In genomic region chr6:167827588-167828324, GRCh38 we compare ENCODE assay signal across 1 cellular context.
TF ChIP-seq lines count a peak whose summit lies in the region.

No MANE protein-coding gene starts in this region.

TF ChIP-seq in HEK293, 187 proteins besides CTCF, POLR2A, EP300 and RAD21 (continued from another document and continues in another):
- no peak for TF ChIP-seq PRDM4 (tag by site-specific recombination; IDR thresholded peaks at IDR 0.05)
- TF ChIP-seq PBX3 (CRISPR knock-in tag; IDR thresholded peaks at IDR 0.05), result no peak
- TF ChIP-seq ZNF398 (tag by site-specific recombination; IDR thresholded peaks at IDR 0.05), result no peak
- TF ChIP-seq KLF10 (tag by site-specific recombination; IDR thresholded peaks at IDR 0.05), result 0 out of 2 replicates have a peak, but pooled peaks have one; percentile 5
- TF ChIP-seq OVOL3 (tag by site-specific recombination; IDR thresholded peaks at IDR 0.05), result no peak
- no peak for TF ChIP-seq ZNF280C (tag by site-specific recombination; IDR thresholded peaks at IDR 0.05)
- no peak for TF ChIP-seq ZXDB (tag by site-specific recombination; IDR thresholded peaks at IDR 0.05)
- TF ChIP-seq ZSCAN4 (tag by site-specific recombination; IDR thresholded peaks at IDR 0.05), result no peak
- no peak for TF ChIP-seq ZNF585B (tag by site-specific recombination; IDR thresholded peaks at IDR 0.05)
- no peak for TF ChIP-seq TSHZ1 (tag by site-specific recombination; IDR thresholded peaks at IDR 0.05; ENCODE audit: borderline replicate concordance)
- no peak for TF ChIP-seq ZNF621 (tag by site-specific recombination; IDR thresholded peaks at IDR 0.05)
- TF ChIP-seq ZNF19 (tag by site-specific recombination; IDR thresholded peaks at IDR 0.05; ENCODE audit: low read depth), result no peak
- no peak for TF ChIP-seq ZNF514 (tag by site-specific recombination; IDR thresholded peaks at IDR 0.05)
- TF ChIP-seq ZNF132 (tag by site-specific recombination; IDR thresholded peaks at IDR 0.05; ENCODE audit: borderline replicate concordance), result no peak
- TF ChIP-seq BCL11A (tag by site-specific recombination; IDR thresholded peaks at IDR 0.05; ENCODE audit: low read depth), result peak; percentile 35; the same call in 1 of the 2 replicates
- no peak for TF ChIP-seq PRDM2 (tag by site-specific recombination; IDR thresholded peaks at IDR 0.05; ENCODE audit: borderline replicate concordance)
- TF ChIP-seq PATZ1 (tag by site-specific recombination; IDR thresholded peaks at IDR 0.05), result peak; percentile 53; the same call in 1 of the 2 replicates
- TF ChIP-seq PRDM6 (tag by site-specific recombination; IDR thresholded peaks at IDR 0.05), result no peak
- peak; percentile 12; the same call in 1 of the 2 replicates for TF ChIP-seq IKZF3 (tag by site-specific recombination; IDR thresholded peaks at IDR 0.05)
- TF ChIP-seq ZBTB26 (tag by site-specific recombination; optimal IDR thresholded peaks at IDR 0.05), result peak; percentile 84
- TF ChIP-seq ZFP69B (tag by site-specific recombination; IDR thresholded peaks at IDR 0.05), result no peak
- no peak for TF ChIP-seq ZNF473 (tag by site-specific recombination; IDR thresholded peaks at IDR 0.05)
- no peak for TF ChIP-seq ZNF654 (tag by site-specific recombination; IDR thresholded peaks at IDR 0.05; ENCODE audit: low read depth)
- TF ChIP-seq MZF1 (tag by site-specific recombination; IDR thresholded peaks at IDR 0.05; ENCODE audit: borderline replicate concordance), result no peak
- 0 out of 2 replicates have a peak, but pooled peaks have one; percentile 21 for TF ChIP-seq ZNF10 (tag by site-specific recombination; IDR thresholded peaks at IDR 0.05)
- TF ChIP-seq ZBTB8A (tag by site-specific recombination; IDR thresholded peaks at IDR 0.05), result peak; percentile 97
- no peak for TF ChIP-seq ZNF174 (tag by site-specific recombination; IDR thresholded peaks at IDR 0.05)
